In the genomic region with DNA sequence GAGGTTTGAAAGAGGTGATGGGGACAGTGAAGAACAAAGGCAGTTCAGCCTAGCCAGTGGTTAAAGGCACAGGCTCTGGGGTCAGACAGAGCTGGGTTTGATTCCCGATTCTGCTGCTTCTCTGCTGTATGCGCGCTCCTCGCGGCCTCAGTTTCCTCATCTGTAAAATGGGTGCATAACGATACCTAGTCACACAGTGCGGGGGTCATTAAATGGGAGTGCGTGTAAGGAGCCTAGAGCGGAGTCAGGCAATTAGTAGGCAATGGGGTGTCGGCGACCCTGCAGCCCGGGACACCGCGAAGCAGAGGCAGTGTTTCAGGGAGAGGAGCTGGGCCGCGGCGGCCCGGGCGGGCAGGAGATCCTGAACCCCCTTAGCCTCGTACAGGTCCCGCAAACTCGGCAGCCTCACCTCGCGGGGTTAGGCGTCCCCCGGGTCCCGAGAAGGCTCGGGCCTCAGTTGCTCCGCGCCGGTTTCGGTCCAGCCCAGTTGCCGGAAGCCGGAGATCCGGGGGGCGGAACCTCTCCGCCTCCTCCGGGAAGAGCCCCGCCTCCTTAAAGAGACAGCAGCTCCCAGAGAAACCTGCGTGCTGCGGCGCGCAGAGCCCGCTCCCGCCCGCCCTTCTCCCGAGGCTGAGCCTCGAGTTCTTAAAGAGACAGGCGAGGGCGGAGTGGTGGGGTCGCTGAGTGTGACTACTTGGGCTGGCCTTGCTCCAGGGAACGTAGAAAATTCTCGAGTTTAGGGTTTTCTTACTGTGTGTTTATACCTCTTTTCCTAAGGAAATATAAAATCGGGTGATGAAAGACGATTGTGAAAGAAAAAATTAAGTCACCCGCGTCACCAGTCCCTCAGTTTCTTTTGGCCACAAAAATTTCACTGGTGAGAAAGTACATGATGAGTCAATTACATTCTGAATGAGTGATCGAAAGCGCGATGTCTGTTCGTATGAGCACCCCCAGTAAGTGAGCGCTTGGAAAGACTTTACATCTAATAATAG, we compare ENCODE assay signal across 8 cellular contexts. TPM values are rescaled to one million over a fixed set of nuclear protein-coding genes. Genes with fewer than 3 reads are reported as not detected.
DNase-seq lines count a peak whose midpoint lies in the region; ATAC-seq and TF ChIP-seq lines count a peak whose summit lies in the region.

Gene YIPF1, minus strand, starts transcription at position 494 of the 995 bp plus-strand sequence. CDS start 860 bp downstream, outside the sequence.

- H3K36me3 ChIP-seq in rectal smooth muscle tissue (ENCODE audit: control insufficient read depth, insufficient read depth, low read length) (peaks cover 10% of the 10 kb centered on the region), vagina (peaks cover 0 to 5% of the 10 kb centered on the region in 2 donors)

- TF ChIP-seq CTCF in astrocyte of the cerebellum (IDR thresholded peaks at IDR 0.05; ENCODE audit: low read depth, low read length, missing control alignments) (no peak), vagina (IDR thresholded peaks at IDR 0.05) (no peak)

- H3K9ac ChIP-seq in rectal smooth muscle tissue (ENCODE audit: low read length) = peak within 1 kb of the TSS; percentile 98

- H3K4me3 ChIP-seq in astrocyte of the cerebellum (ENCODE audit: low read depth, low read length) (peak within 1 kb of the TSS; percentile 92), rectal smooth muscle tissue (ENCODE audit: low read length) (peak within 1 kb of the TSS; percentile 100), vagina (peak within 1 kb of the TSS; percentile 91 to 94)

- ATAC-seq in GM18505 (IDR thresholded peaks at IDR 0.05; ENCODE audit: unreplicated experiment) (peak; percentile 84), HG02938 (IDR thresholded peaks at IDR 0.05; ENCODE audit: unreplicated experiment) (peak; percentile 89)

- H3K27ac ChIP-seq in rectal smooth muscle tissue (ENCODE audit: low read depth, low read length) (peak within 1 kb of the TSS; percentile 82), vagina (peak within 1 kb of the TSS; percentile 58)

- peak; percentile 78 for TF ChIP-seq POLR2A in GM18505 (IDR thresholded peaks at IDR 0.05; ENCODE audit: borderline replicate concordance, extremely low read depth, insufficient read depth, insufficient read length)
- TF ChIP-seq POLR2A in vagina (IDR thresholded peaks at IDR 0.05) = no peak

- DNase-seq in NCI-H187 (lab: John Stamatoyannopoulos, UW) (peak; percentile 68 to 80), T-helper 9 cell (peak; percentile 77), astrocyte of the cerebellum (ENCODE audit: low read depth) (peak; percentile 55), hepatic stellate cell (ENCODE audit: low spot score) (peak; percentile 89), vagina (ENCODE audit: extremely low spot score in 2 of 2) (peak in 1 of 2 donors; percentile 92)

- intact Hi-C loops in vagina (cut with DNase I) = loop anchor here (5.0 kb wide), 1 partner anchor 58 kb away; the partner anchor contains the start of genes IFT25 and LRRC42

- in situ Hi-C loops in astrocyte of the cerebellum (cut with HindIII; ENCODE audit: low sequenced_read_pairs) = no loop called here

- H3K27me3 ChIP-seq in rectal smooth muscle tissue (ENCODE audit: control insufficient read depth, insufficient read depth, low read length) = no peaks in the 10 kb centered on the region
- no peaks in the 10 kb centered on the region for H3K27me3 ChIP-seq in vagina

- H3K4me1 ChIP-seq in rectal smooth muscle tissue (ENCODE audit: control insufficient read depth, insufficient read depth, low read length) (peaks cover 6% of the 10 kb centered on the region), vagina (peaks cover 19% of the 10 kb centered on the region)

- no peaks in the 10 kb centered on the region for H3K9me3 ChIP-seq in vagina

RNA-seq across cellular contexts. Expression of gene YIPF1, which starts in this region (rescaled TPM):
- total RNA-seq in vagina = 22.1 TPM
